22 cellular contexts compared by ENCODE assay signal in the genomic region with DNA sequence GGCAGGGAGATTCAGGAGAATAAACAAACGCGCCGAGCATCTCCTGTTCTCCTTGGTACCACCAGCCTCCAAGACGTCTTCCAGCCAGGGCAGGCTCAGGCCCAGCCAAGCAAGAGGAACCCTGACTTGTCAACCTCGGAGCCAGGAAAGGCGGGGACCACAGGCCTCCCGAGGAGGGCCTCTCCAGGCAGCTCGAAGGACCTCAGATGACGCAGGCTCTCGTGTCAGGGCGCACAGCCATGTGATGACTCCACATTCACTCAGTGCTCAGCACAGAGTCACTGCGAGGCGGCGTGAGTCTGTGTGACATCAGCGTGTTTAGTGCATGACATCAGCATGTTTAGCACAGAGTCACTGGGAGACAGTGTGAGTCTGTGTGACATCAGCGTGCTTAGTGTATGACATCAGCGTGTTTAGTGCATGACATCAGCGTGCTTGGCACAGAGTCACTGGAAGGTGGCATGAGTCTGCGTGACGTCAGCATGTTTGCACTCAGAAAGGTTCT.
DNase-seq lines count a peak whose midpoint lies in the region; ATAC-seq, FAIRE-seq and TF ChIP-seq lines count a peak whose summit lies in the region.
"Had no signal": no experiment of that assay in that cellular context is flagged by ENCODE, and none has a peak within 500 bp of the region (broad histone marks: within the 10 kb centered on the region; RNA-seq: fewer than 3 reads in every experiment).

No MANE protein-coding gene starts in this region.

- H3K36me3 Mint-ChIP-seq in memory B cell = peaks cover 8% of the 10 kb centered on the region
- H3K36me3 Mint-ChIP-seq: CD4-positive, CD25-positive, alpha-beta regulatory T cell had no signal

- no peaks in the 10 kb centered on the region for H4K20me1 ChIP-seq in GM23248 (ENCODE audit: insufficient read depth)
- H4K20me1 ChIP-seq in IMR-90 (ENCODE audit: insufficient read depth, low read length) = no peaks in the 10 kb centered on the region
- no peaks in the 10 kb centered on the region for H4K20me1 ChIP-seq in GM12878 (ENCODE audit: control insufficient read depth, insufficient read depth)

- ATAC-seq in IMR-90 (ENCODE audit: low read depth) = no peak
- no peak for ATAC-seq in GM12878
- ATAC-seq in memory B cell (ENCODE audit: low read depth) = no peak
- no peak for ATAC-seq in psoas muscle
- ATAC-seq in HG03442 (IDR thresholded peaks at IDR 0.05; ENCODE audit: unreplicated experiment) = no peak

- no peak overlapping the region for H2AK5ac ChIP-seq in IMR-90 (ENCODE audit: low read depth, low read length)

- no peak for TF ChIP-seq POLR2A in IMR-90 (IDR thresholded peaks at IDR 0.05; ENCODE audit: low read depth, low read length)
- no peak; the same call in 1 of the 2 replicates for TF ChIP-seq POLR2A in GM12878 (IDR thresholded peaks at IDR 0.05; ENCODE audit: low read depth, low read length)

- no peaks in the 10 kb centered on the region for H3K9me1 ChIP-seq in IMR-90 (ENCODE audit: insufficient read depth, low read length)

- POLR2A ChIA-PET in IMR-90 (lab: Charles Lee; ENCODE audit: unreplicated experiment) = no interaction called here
- POLR2A ChIA-PET in GM12878 (lab: Charles Lee) = no interaction called here

- TF ChIP-seq CTCF in IMR-90 (conservative IDR thresholded peaks at IDR 0.05; ENCODE audit: low read depth, low read length) (no peak), GM12878 (IDR thresholded peaks at IDR 0.05 in 2 of 3, conservative IDR thresholded peaks at IDR 0.05 in 1 of 3; ENCODE audit: control insufficient read depth in 2 of 3, extremely low read depth in 1 of 3, insufficient read depth in 1 of 3, low read depth in 3 of 3, low read length in 3 of 3) (no peak), psoas muscle (IDR thresholded peaks at IDR 0.05) (no peak)

- 39 to 44% methylated on average over 20 of the region's 20 CpGs for WGBS in GM23248 (ENCODE audit: low coverage in 1 of 2, low lambda C conversion rate in 2 of 2, missing lambda C conversion rate in 2 of 2), 2 experiments
- WGBS in IMR-90 (ENCODE audit: extremely low coverage in 2 of 2, insufficient read length in 1 of 2), 2 experiments = 54% methylated on average over 13 of the region's 20 CpGs; no CpG with 5 or more reads in 1 of the 2 experiments
- 79% methylated on average over 20 of the region's 20 CpGs for WGBS in GM12878 (ENCODE audit: insufficient coverage, insufficient replicate concordance, low lambda C conversion rate, missing lambda C conversion rate)
- 72 to 74% (median 72%) methylated on average over 20 of the region's 20 CpGs for WGBS in psoas muscle, 3 donors

- CTCF ChIA-PET in IMR-90 (lab: Yijun Ruan, JAX) (no interaction called here), GM12878 (lab: Yijun Ruan, JAX) (no interaction called here)

- no peak overlapping the region for H3K18ac ChIP-seq in IMR-90 (ENCODE audit: low read depth, low read length)

- no peak for FAIRE-seq in GM12878 (lab: Jason Lieb, UNC)

- no peak overlapping the region for H2BK120ac ChIP-seq in IMR-90 (ENCODE audit: low read depth, low read length)

- no peak overlapping the region for H2BK15ac ChIP-seq in IMR-90 (ENCODE audit: low read depth, low read length)

- no peaks in the 10 kb centered on the region for H3K27me3 Mint-ChIP-seq in memory B cell
- H3K27me3 Mint-ChIP-seq: CD4-positive, CD25-positive, alpha-beta regulatory T cell had no signal

- H3K36me3 ChIP-seq in GM23248 (ENCODE audit: low read depth) = no peaks in the 10 kb centered on the region
- H3K36me3 ChIP-seq in IMR-90 (ENCODE audit: control insufficient read depth, insufficient read depth, low read length) = no peaks in the 10 kb centered on the region
- no peaks in the 10 kb centered on the region; a peak in 2 of 4 replicates for H3K36me3 ChIP-seq in GM12878 (ENCODE audit: control insufficient read depth in 2 of 2, insufficient read depth in 2 of 2, low read length in 1 of 2)
- H3K36me3 ChIP-seq in psoas muscle (ENCODE audit: insufficient read depth in 1 of 2, low read depth in 1 of 2) = no peaks in the 10 kb centered on the region
- H3K36me3 ChIP-seq: neutrophil had no signal

- BruUV-seq in IMR-90 (replicated peaks; lab: Mats Ljungman, UMichigan) (no TSS peak), GM12878 (replicated peaks; lab: Mats Ljungman, UMichigan) (no TSS peak)

- H3K4me1 ChIP-seq in GM23248 (ENCODE audit: insufficient read depth) = no peaks in the 10 kb centered on the region
- H3K4me1 ChIP-seq in IMR-90 (ENCODE audit: control insufficient read depth, insufficient read depth, low read length) = no peaks in the 10 kb centered on the region
- H3K4me1 ChIP-seq in GM12878 (ENCODE audit: control insufficient read depth, insufficient read depth, low read length) = no peaks in the 10 kb centered on the region
- H3K4me1 ChIP-seq in psoas muscle = no peaks in the 10 kb centered on the region
- H3K4me1 ChIP-seq: testis had no signal

- no peaks in the 10 kb centered on the region for H3K79me2 ChIP-seq in GM23248 (ENCODE audit: insufficient read depth)
- H3K79me2 ChIP-seq in GM12878 (ENCODE audit: control insufficient read depth, insufficient read depth, low read length) = no peaks in the 10 kb centered on the region

- peaks cover 2% of the 10 kb centered on the region for H3K4me1 Mint-ChIP-seq in memory B cell

- no peak overlapping the region for H2BK5ac ChIP-seq in IMR-90 (ENCODE audit: low read depth, low read length, poor library complexity, severe bottlenecking)

- H3K79me1 ChIP-seq in IMR-90 (ENCODE audit: low read depth in 1 of 2, low read length in 2 of 2) = no peaks in the 10 kb centered on the region

- H3K9me3 Mint-ChIP-seq in memory B cell = no peaks in the 10 kb centered on the region
- H3K9me3 Mint-ChIP-seq: CD4-positive, CD25-positive, alpha-beta regulatory T cell; T-helper 1 cell treated with Interleukin-12 subunit alpha and Interleukin-12 subunit beta and Interleukin-4 antibody, amounts not matched to agents 30 μg/mL and 1 μg/mL, for 36 hours had no signal

- no peaks in the 10 kb centered on the region for H3F3A ChIP-seq in GM23248 (ENCODE audit: insufficient read depth)

- no peak overlapping the region for H2BK20ac ChIP-seq in IMR-90 (ENCODE audit: low read depth, low read length)

- no peak overlapping the region for H3K23ac ChIP-seq in IMR-90 (ENCODE audit: low read depth, low read length)

- SMC1A ChIA-PET in GM12878 (lab: Charles Lee; ENCODE audit: uncharacterized antibody, unreplicated experiment) = no interaction called here

- dilution Hi-C loops in IMR-90 (cut with HindIII; ENCODE audit: low sequenced_read_pairs, unreplicated experiment) = no loop called here

- no peaks in the 10 kb centered on the region for H3K27me3 ChIP-seq in GM23248 (replicated peaks; ENCODE audit: insufficient read depth)
- H3K27me3 ChIP-seq in IMR-90 (ENCODE audit: control insufficient read depth, insufficient read depth, low read length) = no peaks in the 10 kb centered on the region
- no peaks in the 10 kb centered on the region for H3K27me3 ChIP-seq in GM12878 (replicated peaks in 1 of 2; ENCODE audit: control insufficient read depth in 2 of 2, insufficient read depth in 2 of 2, low read length in 1 of 2)
- H3K27me3 ChIP-seq in psoas muscle (ENCODE audit: insufficient read depth in 3 of 3, low read length in 2 of 3) = peaks cover 0 to 8% (median 2%) of the 10 kb centered on the region in 3 donors
- H3K27me3 ChIP-seq: neutrophil, testis had no signal

- no peak overlapping the region for H4K91ac ChIP-seq in IMR-90 (ENCODE audit: insufficient read depth, low read depth, low read length)

- H2AK9ac ChIP-seq in IMR-90 (replicated peaks; ENCODE audit: low read depth, low read length, poor library complexity) = peak overlapping the region; percentile 16

- H3K4me2 ChIP-seq in GM23248 (ENCODE audit: unreplicated experiment) = no peak overlapping the region
- H3K4me2 ChIP-seq in IMR-90 (ENCODE audit: low read depth, low read length) = no peak overlapping the region
- H3K4me2 ChIP-seq in GM12878 (ENCODE audit: control insufficient read depth, insufficient read depth) = no peak overlapping the region

- H4K5ac ChIP-seq in IMR-90 (ENCODE audit: low read depth, low read length) = no peak overlapping the region

- H3K56ac ChIP-seq in IMR-90 (ENCODE audit: extremely low read depth, insufficient read depth, low read length) = no peak overlapping the region

- H3K4me3 Mint-ChIP-seq in memory B cell = no peak overlapping the region
- H3K4me3 Mint-ChIP-seq: CD4-positive, CD25-positive, alpha-beta regulatory T cell; T-helper 1 cell treated with Interleukin-12 subunit alpha and Interleukin-12 subunit beta and Interleukin-4 antibody, amounts not matched to agents 30 μg/mL and 1 μg/mL, for 36 hours had no signal

- intact Hi-C loops in IMR-90 (cut with micrococcal nuclease) = no loop called here
- intact Hi-C loops in GM12878 (cut with micrococcal nuclease; ENCODE audit: unreplicated experiment) = no loop called here
- intact Hi-C loops in psoas muscle (cut with DNase I) = no loop called here

- H3K9ac ChIP-seq in GM23248 (no peak overlapping the region), IMR-90 (ENCODE audit: low read depth, low read length) (no peak overlapping the region), GM12878 (ENCODE audit: control insufficient read depth, insufficient read depth, low read length) (no peak overlapping the region)

- RAD21 ChIA-PET in GM12878 (lab: Charles Lee; ENCODE audit: unreplicated experiment) = no interaction called here

- H3K27ac Mint-ChIP-seq in memory B cell = peak overlapping the region; percentile 41
- H3K27ac Mint-ChIP-seq: CD4-positive, CD25-positive, alpha-beta regulatory T cell; T-helper 1 cell treated with Interleukin-12 subunit alpha and Interleukin-12 subunit beta and Interleukin-4 antibody, amounts not matched to agents 30 μg/mL and 1 μg/mL, for 36 hours had no signal

- TF ChIP-seq RAD21 in IMR-90 (IDR thresholded peaks at IDR 0.05; ENCODE audit: low read length) = no peak
- TF ChIP-seq RAD21 in GM12878 (IDR thresholded peaks at IDR 0.05; ENCODE audit: insufficient read depth, low read depth, low read length) = no peak

- peak; percentile 3 for DNase-seq in GM23248
- no peak for DNase-seq in IMR-90
- no peak for DNase-seq in GM12878 (ENCODE audit: low read depth, low spot score)
- DNase-seq in memory B cell (ENCODE audit: low spot score in 2 of 2) = no peak
- no peak for DNase-seq in psoas muscle
- DNase-seq in EL = no peak
- no peak for DNase-seq in AG08396 (ENCODE audit: low spot score)
- DNase-seq: activated CD4-positive, alpha-beta T cell treated with anti-CD3 and anti-CD28 coated beads, Interleukin-2, amount 50 U/mL, for 1 hour; activated CD8-positive, alpha-beta memory T cell treated with anti-CD3 and anti-CD28 coated beads, Interleukin-2, amount 50 U/mL, for 4 hours; activated gamma-delta T cell; amniotic stem cell; CD4-positive, CD25-positive, alpha-beta regulatory T cell; central memory CD4-positive, alpha-beta T cell; DMS53; NCI-H2107; NCI-H510A; stimulated activated CD4-positive, alpha-beta T cell treated with anti-CD3 and anti-CD28 coated beads, Interleukin-4, amount 100 ng/mL, for 1 hour; stimulated activated naive CD4-positive, alpha-beta T cell; testis had no signal

- H3K27ac ChIP-seq in GM23248 (no peak overlapping the region), IMR-90 (ENCODE audit: insufficient read depth, low read length) (no peak overlapping the region), GM12878 (ENCODE audit: control insufficient read depth, insufficient read depth) (no peak overlapping the region), psoas muscle (no peak overlapping the region)
- H3K27ac ChIP-seq: neutrophil, testis had no signal

- no peak overlapping the region for H3K4ac ChIP-seq in IMR-90 (ENCODE audit: low read depth, low read length)

- H2AFZ ChIP-seq in GM23248 (no peak overlapping the region), IMR-90 (replicated peaks; ENCODE audit: low read length, poor library complexity) (peak overlapping the region; percentile 51), GM12878 (ENCODE audit: control insufficient read depth, low read depth, low read length) (no peak overlapping the region)

- in situ Hi-C loops in GM23248 (cut with MboI) = no loop called here
- in situ Hi-C loops in IMR-90 (cut with MboI; ENCODE audit: low sequenced_read_pairs) = no loop called here
- in situ Hi-C loops in GM12878 (cut with MboI) = no loop called here

- H3K4me3 ChIP-seq in GM23248 (no peak overlapping the region), IMR-90 (ENCODE audit: insufficient read depth, low read depth, low read length) (no peak overlapping the region), GM12878 (no peak overlapping the region), psoas muscle (no peak overlapping the region)
- H3K4me3 ChIP-seq: testis had no signal

- H3K9me3 ChIP-seq in GM23248 (ENCODE audit: low read depth) = no peaks in the 10 kb centered on the region
- peaks cover 65% of the 10 kb centered on the region for H3K9me3 ChIP-seq in IMR-90 (ENCODE audit: control insufficient read depth, insufficient read depth, low read length)
- peaks cover under 1% of the 10 kb centered on the region; the same call in 1 of the 3 replicates for H3K9me3 ChIP-seq in GM12878 (replicated peaks; ENCODE audit: control insufficient read depth, insufficient read depth, low read length)
- no peaks in the 10 kb centered on the region for H3K9me3 ChIP-seq in psoas muscle
- H3K9me3 ChIP-seq: neutrophil, testis had no signal

- no peak overlapping the region for H3K14ac ChIP-seq in IMR-90 (replicated peaks; ENCODE audit: low read depth, low read length)

- no peak overlapping the region for H4K8ac ChIP-seq in IMR-90 (ENCODE audit: low read depth in 2 of 2, low read length in 2 of 2)

- no peaks in the 10 kb centered on the region for H3K9me2 ChIP-seq in GM23248 (ENCODE audit: insufficient read depth)

- TF ChIP-seq EP300 in GM12878 (IDR thresholded peaks at IDR 0.05; ENCODE audit: borderline replicate concordance in 1 of 2, control insufficient read depth in 1 of 2, low read depth in 2 of 2, low read length in 2 of 2) = no peak
